ENCODE assay signal across 13 cellular contexts in the genomic region with DNA sequence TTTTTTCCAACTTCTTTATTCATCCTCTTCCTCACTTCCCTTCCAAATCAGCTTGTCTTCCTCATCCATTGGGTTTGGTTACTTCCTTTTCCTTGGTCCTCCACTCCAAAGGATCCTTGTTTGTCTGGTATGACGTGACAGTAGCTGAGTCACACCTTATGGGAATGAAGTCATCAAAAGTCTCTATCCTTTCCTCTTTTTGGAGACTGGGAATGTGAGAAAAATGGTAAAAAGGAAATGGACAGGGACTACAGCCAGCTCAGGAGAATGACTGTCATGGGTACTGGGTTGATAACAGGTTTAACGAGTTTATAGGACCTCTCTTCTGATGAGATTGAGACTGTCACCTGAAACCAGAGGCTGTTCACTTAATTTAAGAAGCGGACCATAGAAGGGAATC.
DNase-seq lines count a peak whose midpoint lies in the region; ATAC-seq and TF ChIP-seq lines count a peak whose summit lies in the region.
"Had no signal": no experiment of that assay in that cellular context is flagged by ENCODE, and none has a peak within 500 bp of the region (broad histone marks: within the 10 kb centered on the region; RNA-seq: fewer than 3 reads in every experiment).

No MANE protein-coding gene starts in this region.

- H3K4me3 ChIP-seq in AG04450 (ENCODE audit: low read depth, low read length) (no peak overlapping the region), HEK293 (ENCODE audit: low read depth, low read length) (no peak overlapping the region), fibroblast of the aortic adventitia (ENCODE audit: low read depth, low read length) (no peak overlapping the region), esophagus muscularis mucosa (no peak overlapping the region)
- H3K4me3 ChIP-seq: right atrium auricular region had no signal

- H3K4me1 ChIP-seq in HEK293 (ENCODE audit: control insufficient read depth, insufficient read depth, low read length) (no peaks in the 10 kb centered on the region), esophagus muscularis mucosa (no peaks in the 10 kb centered on the region)
- H3K4me1 ChIP-seq: right atrium auricular region had no signal

- H3K36me3 ChIP-seq in HEK293 (ENCODE audit: control insufficient read depth in 2 of 2, insufficient read depth in 1 of 2, low read length in 2 of 2) = no peaks in the 10 kb centered on the region; a peak in 1 of 3 replicates
- H3K36me3 ChIP-seq in esophagus muscularis mucosa = no peaks in the 10 kb centered on the region
- H3K36me3 ChIP-seq: neutrophil, right atrium auricular region had no signal

- H3K9me3 ChIP-seq in AG04450 (ENCODE audit: control insufficient read depth, insufficient read depth, low read length) = no peaks in the 10 kb centered on the region
- H3K9me3 ChIP-seq in HEK293 (ENCODE audit: control insufficient read depth, insufficient read depth, low read depth, low read length) = no peaks in the 10 kb centered on the region
- no peaks in the 10 kb centered on the region for H3K9me3 ChIP-seq in esophagus muscularis mucosa
- H3K9me3 ChIP-seq: neutrophil, right atrium auricular region had no signal

- DNase-seq in AG04450 (ENCODE audit: low read depth, low spot score) (no peak), RPMI7951 (ENCODE audit: low read depth) (peak; percentile 65), fibroblast of the aortic adventitia (ENCODE audit: low read depth) (peak; percentile 42), SKM-1 treated with dmso at 0.1 percent for 144 hours (lab: John Stamatoyannopoulos, UW; ENCODE audit: unreplicated experiment) (no peak), esophagus muscularis mucosa (ENCODE audit: extremely low spot score) (no peak), DMS 273 (lab: John Stamatoyannopoulos, UW; ENCODE audit: unreplicated experiment) (no peak)
- DNase-seq: activated naive CD8-positive, alpha-beta T cell treated with anti-CD3 and anti-CD28 coated beads, Interleukin-2, amount 50 U/mL, for 24 hours; activated T-cell treated with anti-CD3 and anti-CD28 coated beads, Interleukin-2, amount 50 U/mL, for 72 hours; effector memory CD8-positive, alpha-beta T cell had no signal

- POLR2A ChIA-PET in AG04450 (lab: Yijun Ruan, JAX) = no interaction called here
- POLR2A ChIA-PET in HEK293 (lab: Yijun Ruan, JAX) = interaction anchor here (0.9 kb wide), 1 partner anchor 36 kb away, joined by 8 read pairs; no protein-coding TSS in a partner anchor

- H3K27ac ChIP-seq in AG04450 (ENCODE audit: low read depth, low read length) = peak overlapping the region; percentile 52
- H3K27ac ChIP-seq in HEK293 (ENCODE audit: extremely low read depth, low read depth, low read length) = no peak overlapping the region
- H3K27ac ChIP-seq in esophagus muscularis mucosa (replicated peaks in 1 of 4) = no peak overlapping the region
- H3K27ac ChIP-seq: neutrophil, right atrium auricular region had no signal

- no peaks in the 10 kb centered on the region for H3K27me3 ChIP-seq in AG04450 (ENCODE audit: control insufficient read depth, insufficient read depth, low read length)
- no peaks in the 10 kb centered on the region for H3K27me3 ChIP-seq in esophagus muscularis mucosa
- H3K27me3 ChIP-seq: neutrophil, right atrium auricular region had no signal

- 77% methylated on average over 3 of the region's 3 CpGs for WGBS in esophagus muscularis mucosa

- CTCF ChIA-PET in AG04450 (lab: Charles Lee) = no interaction called here
- CTCF ChIA-PET in HEK293 (lab: Yijun Ruan, JAX) = interaction anchor here (0.6 to 1.5 kb wide), 2 partner anchors 13 to 178 kb away, joined by 6 to 8 read pairs; no protein-coding TSS in a partner anchor

- intact Hi-C loops in esophagus muscularis mucosa (cut with DNase I) = no loop called here

- no peak for ATAC-seq in GM18858 (IDR thresholded peaks at IDR 0.05; ENCODE audit: unreplicated experiment)
- ATAC-seq: activated naive CD8-positive, alpha-beta T cell treated with anti-CD3 and anti-CD28 coated beads, Interleukin-2, amount 50 U/mL, for 24 hours; activated T-cell treated with anti-CD3 and anti-CD28 coated beads, Interleukin-2, amount 50 U/mL, for 72 hours; effector memory CD8-positive, alpha-beta T cell had no signal

- no peak for TF ChIP-seq EP300 in esophagus muscularis mucosa (IDR thresholded peaks at IDR 0.05)

- no peak for TF ChIP-seq CTCF in AG04450 (IDR thresholded peaks at IDR 0.05; ENCODE audit: low read depth, low read length)
- TF ChIP-seq CTCF in HEK293 (tag by site-specific recombination; IDR thresholded peaks at IDR 0.05) = no peak
- no peak for TF ChIP-seq CTCF in fibroblast of the aortic adventitia (IDR thresholded peaks at IDR 0.05; ENCODE audit: insufficient read depth, low read length)
- no peak for TF ChIP-seq CTCF in esophagus muscularis mucosa (IDR thresholded peaks at IDR 0.05)

- TF ChIP-seq POLR2A in esophagus muscularis mucosa (IDR thresholded peaks at IDR 0.05; ENCODE audit: low read depth) = no peak

TF ChIP-seq in HEK293, 187 proteins besides CTCF, POLR2A, EP300 and RAD21:
- TF ChIP-seq SALL2 (tag by site-specific recombination; IDR thresholded peaks at IDR 0.05; ENCODE audit: borderline replicate concordance) (no peak), ZNF302 (tag by site-specific recombination; IDR thresholded peaks at IDR 0.05; ENCODE audit: low read depth) (no peak), ZNF184 (tag by site-specific recombination; IDR thresholded peaks at IDR 0.05) (0 out of 2 replicates have a peak, but pooled peaks have one; percentile 35), TCF7L2 (IDR thresholded peaks at IDR 0.05; ENCODE audit: borderline replicate concordance, low read depth, low read length) (no peak), ZNF394 (tag by site-specific recombination; IDR thresholded peaks at IDR 0.05; ENCODE audit: borderline replicate concordance) (no peak), ZNF274 (IDR thresholded peaks at IDR 0.05; ENCODE audit: low read length) (no peak), ZNF274 (tag by site-specific recombination; IDR thresholded peaks at IDR 0.05; ENCODE audit: borderline replicate concordance) (no peak), ZNF660 (tag by site-specific recombination; IDR thresholded peaks at IDR 0.05) (no peak), ZBTB48 (tag by site-specific recombination; IDR thresholded peaks at IDR 0.05) (no peak), ZNF629 (tag by site-specific recombination; IDR thresholded peaks at IDR 0.05) (peak; percentile 78), ZNF433 (tag by site-specific recombination; IDR thresholded peaks at IDR 0.05; ENCODE audit: low read depth) (no peak), ZNF366 (tag by site-specific recombination; conservative IDR thresholded peaks at IDR 0.05) (peak; percentile 45; the same call in 1 of the 2 replicates)
- TF ChIP-seq, protein P1, sequence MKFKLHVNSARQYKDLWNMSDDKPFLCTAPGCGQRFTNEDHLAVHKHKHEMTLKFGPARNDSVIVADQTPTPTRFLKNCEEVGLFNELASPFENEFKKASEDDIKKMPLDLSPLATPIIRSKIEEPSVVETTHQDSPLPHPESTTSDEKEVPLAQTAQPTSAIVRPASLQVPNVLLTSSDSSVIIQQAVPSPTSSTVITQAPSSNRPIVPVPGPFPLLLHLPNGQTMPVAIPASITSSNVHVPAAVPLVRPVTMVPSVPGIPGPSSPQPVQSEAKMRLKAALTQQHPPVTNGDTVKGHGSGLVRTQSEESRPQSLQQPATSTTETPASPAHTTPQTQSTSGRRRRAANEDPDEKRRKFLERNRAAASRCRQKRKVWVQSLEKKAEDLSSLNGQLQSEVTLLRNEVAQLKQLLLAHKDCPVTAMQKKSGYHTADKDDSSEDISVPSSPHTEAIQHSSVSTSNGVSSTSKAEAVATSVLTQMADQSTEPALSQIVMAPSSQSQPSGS (tag by site-specific recombination; IDR thresholded peaks at IDR 0.05; ENCODE audit: low read depth) = peak; percentile 27; the same call in 1 of the 2 replicates

Comparison
In these comparisons a context has a peak if more than half of its experiments do, and no peak if none do; other contexts are left out.
1. DNase-seq: peak in RPMI7951 (single experiment) and fibroblast of the aortic adventitia (single experiment); none in AG04450 (single experiment), SKM-1 treated with dmso at 0.1 percent for 144 hours (single experiment), esophagus muscularis mucosa (single experiment) and DMS 273 (single experiment).